ENCODE assay signal across 7 cellular contexts in the genomic region with DNA sequence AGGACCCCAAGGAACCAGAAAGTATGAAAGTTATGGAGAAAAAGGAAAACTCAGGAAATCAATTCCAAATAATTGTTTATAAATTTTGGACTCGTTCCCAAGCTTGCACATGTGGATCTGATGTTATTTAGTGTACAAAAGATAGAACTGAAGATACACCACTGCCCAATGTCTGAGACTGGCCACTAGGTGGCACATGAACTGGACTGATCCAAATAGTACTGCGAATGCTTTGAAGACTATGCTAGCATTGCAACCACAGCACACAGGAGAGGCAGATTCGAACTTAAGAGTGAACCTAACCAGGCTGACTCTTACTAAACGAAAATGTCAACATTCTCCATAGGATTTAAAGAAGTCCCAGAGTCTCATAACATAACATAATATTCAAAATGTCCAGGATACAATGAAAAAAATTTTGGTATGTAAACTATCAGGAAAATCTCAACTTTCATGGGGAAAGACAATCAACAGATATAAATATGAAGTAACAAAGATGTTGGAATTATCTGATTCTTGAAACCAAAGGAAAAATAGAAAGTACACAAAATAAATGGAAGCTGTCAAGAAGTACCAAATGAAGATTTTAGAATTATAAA.
DNase-seq lines count a peak whose midpoint lies in the region; ATAC-seq, FAIRE-seq and TF ChIP-seq lines count a peak whose summit lies in the region.

No MANE protein-coding gene starts in this region.

- H3K4me3 ChIP-seq in breast epithelium: no peak overlapping the region

- no peak for FAIRE-seq in urothelium cell line (lab: Jason Lieb, UNC)

- no peak overlapping the region for H3K27ac ChIP-seq in breast epithelium

- ATAC-seq in HG03135 (IDR thresholded peaks at IDR 0.05; ENCODE audit: unreplicated experiment): peak; percentile 72

- H3K36me3 ChIP-seq in breast epithelium: no peaks in the 10 kb centered on the region

- TF ChIP-seq POLR2A in breast epithelium (IDR thresholded peaks at IDR 0.05): no peak

- H3K9me3 ChIP-seq in breast epithelium: no peaks in the 10 kb centered on the region

- no peaks in the 10 kb centered on the region for H3K27me3 ChIP-seq in breast epithelium

- H3K4me1 ChIP-seq in breast epithelium: no peaks in the 10 kb centered on the region

- DNase-seq in ELF-1 (ENCODE audit: low read depth, low spot score) (peak; percentile 21), GM19238 (ENCODE audit: insufficient read length, low spot score) (peak; percentile 3), NCI-H460 (ENCODE audit: extremely low read depth, low read depth) (peak; percentile 25), breast epithelium (ENCODE audit: low spot score in 2 of 2) (peak; percentile 26 to 54), kidney glomerular epithelial cell (lab: John Stamatoyannopoulos, UW) (peak; percentile 20), urothelium cell line (ENCODE audit: low spot score) (peak; percentile 52)

- peak; percentile 48 to 55 (median 48) for TF ChIP-seq CTCF in breast epithelium (IDR thresholded peaks at IDR 0.05)

- intact Hi-C loops in breast epithelium (cut with DNase I; ENCODE audit: low total_unique reads): loop anchor here (10.0 kb wide), 1 partner anchor 886 kb away; no protein-coding TSS in a partner anchor
